ENCODE assay signal across 21 cellular contexts in the genomic region with DNA sequence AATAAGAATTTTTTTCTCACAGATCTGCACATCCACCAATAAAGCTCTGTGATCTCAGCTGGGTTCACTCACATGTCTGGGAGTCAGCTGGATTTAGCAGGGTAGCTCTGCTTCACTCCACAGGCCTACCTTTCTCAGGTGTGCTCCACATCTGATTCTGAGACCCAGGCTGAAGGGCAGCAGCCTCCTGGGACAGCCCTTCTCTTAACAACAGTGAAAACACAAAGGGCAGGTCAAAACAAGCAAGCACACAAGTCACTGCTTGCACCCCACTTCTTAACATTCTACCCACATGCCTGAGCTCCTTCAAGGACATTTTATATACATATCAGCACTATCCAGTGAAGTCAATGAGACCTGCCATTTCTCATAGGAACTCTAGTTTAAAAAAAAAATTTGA.
"Had no signal": no experiment of that assay in that cellular context is flagged by ENCODE, and none has a peak within 500 bp of the region (broad histone marks: within the 10 kb centered on the region; RNA-seq: fewer than 3 reads in every experiment).

No MANE protein-coding gene starts in this region.

- H2AFZ ChIP-seq: neural progenitor cell had no signal

- H3K27me3 ChIP-seq: heart left ventricle, neural progenitor cell, right lobe of liver, uterus had no signal

- ATAC-seq: activated CD8-positive, alpha-beta T cell treated with anti-CD3 and anti-CD28 coated beads for 36 hours; activated naive CD8-positive, alpha-beta T cell treated with anti-CD3 and anti-CD28 coated beads, Interleukin-2, amount 50 U/mL, for 24 hours; heart left ventricle; naive thymus-derived CD8-positive, alpha-beta T cell; right lobe of liver; stimulated activated effector memory CD8-positive, alpha-beta T cell treated with anti-CD3 and anti-CD28 coated beads, Interleukin-12 subunit alpha, Interleukin-12 subunit beta, amount 100 ng/mL, for 72 hours; stimulated activated naive CD8-positive, alpha-beta T cell treated with anti-CD3 and anti-CD28 coated beads, Interleukin-15, amount 100 ng/mL, for 72 hours had no signal

- H3K4me3 ChIP-seq: heart left ventricle, neural progenitor cell, right lobe of liver, uterus had no signal

- DNase-seq: activated B cell treated with CpG ODN at 0.5 μM for 24 hours; activated CD4-positive, alpha-beta T cell treated with anti-CD3 and anti-CD28 coated beads, Interleukin-2, amount 50 U/mL, for 1 hour; activated CD8-positive, alpha-beta T cell treated with anti-CD3 and anti-CD28 coated beads for 36 hours; activated naive CD8-positive, alpha-beta T cell treated with anti-CD3 and anti-CD28 coated beads, Interleukin-2, amount 50 U/mL, for 24 hours; activated T-cell treated with anti-CD3 and anti-CD28 coated beads, Interleukin-2, amount 50 U/mL, for 48 hours; amygdala; erythroblast; heart left ventricle; hypothalamus; immature natural killer cell; naive thymus-derived CD8-positive, alpha-beta T cell; occipital lobe; posterior cingulate gyrus; right lobe of liver; stimulated activated CD4-positive, alpha-beta T cell treated with anti-CD3 and anti-CD28 coated beads, Interleukin-4, amount 100 ng/mL, for 24 hours; stimulated activated naive CD8-positive, alpha-beta T cell treated with anti-CD3 and anti-CD28 coated beads, Interleukin-15, amount 100 ng/mL, for 72 hours; substantia nigra; T-helper 2 cell; uterus had no signal

- H3K36me3 ChIP-seq: heart left ventricle, neural progenitor cell, right lobe of liver, uterus had no signal

- H3K9me3 ChIP-seq: heart left ventricle, right lobe of liver, uterus had no signal

- H3K27ac ChIP-seq: heart left ventricle, neural progenitor cell, right lobe of liver, uterus had no signal

- H3K9ac ChIP-seq: neural progenitor cell had no signal

- H3K4me2 ChIP-seq: neural progenitor cell had no signal

- H3K4me1 ChIP-seq: right lobe of liver, uterus had no signal
